In the genomic region with DNA sequence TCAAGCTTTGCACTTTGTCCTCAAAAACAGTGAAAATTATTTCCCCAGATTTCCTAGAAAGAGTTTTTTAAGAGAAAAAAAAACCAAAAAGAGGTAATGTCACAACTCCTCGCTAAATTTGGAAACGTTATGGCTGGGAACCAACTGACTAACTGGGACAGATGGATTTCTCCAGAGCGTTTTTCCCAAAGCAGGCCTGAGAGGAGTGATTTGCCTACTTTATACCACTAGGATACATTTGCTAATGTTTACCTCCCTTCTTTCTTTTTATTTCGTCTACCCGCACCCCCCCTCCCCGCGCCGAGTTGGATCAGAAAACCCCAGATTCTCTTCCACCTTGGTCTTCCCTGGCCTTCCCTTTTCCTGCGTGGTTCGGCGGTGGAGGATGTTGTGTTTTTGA, we compare ENCODE assay signal across 8 cellular contexts. TPM values are rescaled to one million over a fixed set of nuclear protein-coding genes. Genes with fewer than 3 reads are reported as not detected.
DNase-seq lines count a peak whose midpoint lies in the region; ATAC-seq and TF ChIP-seq lines count a peak whose summit lies in the region.

No MANE protein-coding gene starts in this region.

- H3K27ac Mint-ChIP-seq in activated naive CD8-positive, alpha-beta T cell, result no peak overlapping the region
- no peak overlapping the region for H3K27ac Mint-ChIP-seq in activated naive CD8-positive, alpha-beta T cell treated with anti-CD3 and anti-CD28 coated beads, Interleukin-2, amount 50 U/mL, for 24 hours
- no peak overlapping the region for H3K27ac Mint-ChIP-seq in activated naive CD8-positive, alpha-beta T cell treated with anti-CD3 and anti-CD28 coated beads for 36 hours

- H3K27me3 ChIP-seq in upper lobe of right lung, result peaks cover 16% of the 10 kb centered on the region

- H3K36me3 Mint-ChIP-seq in activated naive CD8-positive, alpha-beta T cell, result no peaks in the 10 kb centered on the region
- H3K36me3 Mint-ChIP-seq in activated naive CD8-positive, alpha-beta T cell treated with anti-CD3 and anti-CD28 coated beads, Interleukin-2, amount 50 U/mL, for 24 hours (ENCODE audit: low read depth), result no peaks in the 10 kb centered on the region
- H3K36me3 Mint-ChIP-seq in activated naive CD8-positive, alpha-beta T cell treated with anti-CD3 and anti-CD28 coated beads for 36 hours, result no peaks in the 10 kb centered on the region

- TF ChIP-seq CTCF in upper lobe of right lung (IDR thresholded peaks at IDR 0.05), result no peak

- H3K36me3 ChIP-seq in upper lobe of right lung, result no peaks in the 10 kb centered on the region

- H3K4me1 ChIP-seq in upper lobe of right lung, result peaks cover 5% of the 10 kb centered on the region

- H3K9me3 ChIP-seq in upper lobe of right lung, result no peaks in the 10 kb centered on the region

- H3K4me1 Mint-ChIP-seq in activated naive CD8-positive, alpha-beta T cell (ENCODE audit: low read depth), result peaks cover 25% of the 10 kb centered on the region
- H3K4me1 Mint-ChIP-seq in activated naive CD8-positive, alpha-beta T cell treated with anti-CD3 and anti-CD28 coated beads, Interleukin-2, amount 50 U/mL, for 24 hours, result peaks cover 22% of the 10 kb centered on the region
- H3K4me1 Mint-ChIP-seq in activated naive CD8-positive, alpha-beta T cell treated with anti-CD3 and anti-CD28 coated beads for 36 hours, result peaks cover 21% of the 10 kb centered on the region

- no peak overlapping the region for H3K27ac ChIP-seq in upper lobe of right lung

- H3K4me3 ChIP-seq in upper lobe of right lung, result peak overlapping the region; percentile 26

- peak overlapping the region; percentile 76 for H3K4me3 Mint-ChIP-seq in activated naive CD8-positive, alpha-beta T cell
- H3K4me3 Mint-ChIP-seq in activated naive CD8-positive, alpha-beta T cell treated with anti-CD3 and anti-CD28 coated beads, Interleukin-2, amount 50 U/mL, for 24 hours, result no peak overlapping the region
- H3K4me3 Mint-ChIP-seq in activated naive CD8-positive, alpha-beta T cell treated with anti-CD3 and anti-CD28 coated beads for 36 hours, result peak overlapping the region; percentile 66

- intact Hi-C loops in upper lobe of right lung (cut with DNase I), result no loop called here

- DNase-seq in activated naive CD8-positive, alpha-beta T cell treated with anti-CD3 and anti-CD28 coated beads, Interleukin-2, amount 50 U/mL, for 24 hours, result no peak
- DNase-seq in activated naive CD8-positive, alpha-beta T cell treated with anti-CD3 and anti-CD28 coated beads for 36 hours, result no peak
- DNase-seq in iPS-NIHi11 (ENCODE audit: low spot score) (peak; percentile 16), upper lobe of right lung (no peak), islet precursor cell (no peak)

- no peaks in the 10 kb centered on the region for H3K9me3 Mint-ChIP-seq in activated naive CD8-positive, alpha-beta T cell (ENCODE audit: low read depth)
- H3K9me3 Mint-ChIP-seq in activated naive CD8-positive, alpha-beta T cell treated with anti-CD3 and anti-CD28 coated beads, Interleukin-2, amount 50 U/mL, for 24 hours, result no peaks in the 10 kb centered on the region
- H3K9me3 Mint-ChIP-seq in activated naive CD8-positive, alpha-beta T cell treated with anti-CD3 and anti-CD28 coated beads for 36 hours, result no peaks in the 10 kb centered on the region

- no peaks in the 10 kb centered on the region for H3K27me3 Mint-ChIP-seq in activated naive CD8-positive, alpha-beta T cell
- H3K27me3 Mint-ChIP-seq in activated naive CD8-positive, alpha-beta T cell treated with anti-CD3 and anti-CD28 coated beads, Interleukin-2, amount 50 U/mL, for 24 hours, result peaks cover 11% of the 10 kb centered on the region
- peaks cover 6% of the 10 kb centered on the region for H3K27me3 Mint-ChIP-seq in activated naive CD8-positive, alpha-beta T cell treated with anti-CD3 and anti-CD28 coated beads for 36 hours

- no peak for ATAC-seq in activated naive CD8-positive, alpha-beta T cell treated with anti-CD3 and anti-CD28 coated beads, Interleukin-2, amount 50 U/mL, for 24 hours
- no peak for ATAC-seq in upper lobe of right lung
- no peak for ATAC-seq in HG03039 (IDR thresholded peaks at IDR 0.05; ENCODE audit: unreplicated experiment)
- ATAC-seq in GM21367 (IDR thresholded peaks at IDR 0.05; ENCODE audit: unreplicated experiment), result no peak

RNA-seq across cellular contexts. Expression of gene CPA2, which starts 7.2 kb away (rescaled TPM):
- under 1 TPM in 1 of 2 experiments, not detected in 1; 0.16 TPM for total RNA-seq in activated naive CD8-positive, alpha-beta T cell treated with anti-CD3 and anti-CD28 coated beads for 36 hours
- total RNA-seq in upper lobe of right lung, result not detected

RNA-seq across cellular contexts. Expression of gene CPA4, which starts 19.1 kb away (rescaled TPM):
- total RNA-seq in activated naive CD8-positive, alpha-beta T cell treated with anti-CD3 and anti-CD28 coated beads for 36 hours, result not detected
- not detected for total RNA-seq in upper lobe of right lung
